Comparison of ENCODE assay signal across 30 cellular contexts in the genomic region with DNA sequence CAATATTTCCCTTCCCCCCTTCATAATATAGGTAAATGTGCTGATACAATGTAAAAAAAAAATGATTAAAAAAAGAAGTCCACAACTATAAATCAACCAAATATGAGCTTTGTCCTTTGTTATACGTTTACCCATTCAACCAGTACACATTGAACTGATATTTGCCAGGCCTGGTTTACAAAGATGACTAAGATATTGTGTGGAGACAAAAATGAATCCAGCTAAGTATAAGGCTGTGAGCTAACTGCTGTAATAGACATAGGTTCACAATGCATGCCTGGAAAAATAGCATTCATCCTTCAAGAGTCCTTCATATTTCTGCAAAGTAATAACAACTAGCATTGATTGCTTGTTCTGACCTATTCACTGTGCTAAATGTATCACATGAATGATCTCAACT. TPM values are rescaled to one million over a fixed set of nuclear protein-coding genes. Genes with fewer than 3 reads are reported as not detected.
"Had no signal": no experiment of that assay in that cellular context is flagged by ENCODE, and none has a peak within 500 bp of the region (broad histone marks: within the 10 kb centered on the region; RNA-seq: fewer than 3 reads in every experiment).

No MANE protein-coding gene starts in this region.

- ATAC-seq: activated naive CD8-positive, alpha-beta T cell treated with anti-CD3 and anti-CD28 coated beads, Interleukin-2, amount 50 U/mL, for 24 hours; foreskin keratinocyte; heart left ventricle; naive thymus-derived CD8-positive, alpha-beta T cell; psoas muscle; stimulated activated naive B cell treated with anti-CD40 and anti-IgM and Interleukin-4, amounts not matched to agents 10 μg/mL and 1 μg/mL and 100 μg/mL, for 72 hours; T-helper 17 cell had no signal

- H3K79me2 ChIP-seq: parathyroid adenoma had no signal

- H3K4me1 Mint-ChIP-seq: endodermal cell, neural crest cell had no signal

- H3K27me3 ChIP-seq: breast epithelium, foreskin keratinocyte, heart left ventricle, sigmoid colon, stomach, thyroid gland, upper lobe of left lung had no signal

- DNase-seq: activated CD4-positive, alpha-beta memory T cell treated with anti-CD3 and anti-CD28 coated beads for 36 hours; activated CD4-positive, alpha-beta T cell treated with anti-CD3 and anti-CD28 coated beads, Interleukin-2, amount 10 ng/mL, durations not matched to agents 24 days and 14 days; activated CD4-positive, CD25-positive, alpha-beta regulatory T cell treated with anti-CD3 and anti-CD28 coated beads, Interleukin-2, amount 50 U/mL, for 72 hours; activated CD8-positive, alpha-beta memory T cell treated with anti-CD3 and anti-CD28 coated beads, Interleukin-2, amount 50 U/mL, for 4 hours; activated gamma-delta T cell; activated naive CD4-positive, alpha-beta T cell treated with anti-CD3 and anti-CD28 coated beads, Interleukin-2, amount 50 U/mL, for 16 hours; activated naive CD8-positive, alpha-beta T cell treated with anti-CD3 and anti-CD28 coated beads, Interleukin-2, amount 50 U/mL, for 24 hours; activated T-cell treated with anti-CD3 and anti-CD28 coated beads, Interleukin-2, amount 50 U/mL, for 1 hour; central memory CD4-positive, alpha-beta T cell; endodermal cell; foreskin keratinocyte; heart left ventricle; hypothalamus; midbrain; naive thymus-derived CD8-positive, alpha-beta T cell; nucleus accumbens; psoas muscle; sigmoid colon; small intestine; stimulated activated naive B cell treated with anti-CD40 and anti-IgM and Interleukin-4, amounts not matched to agents 10 μg/mL and 1 μg/mL and 100 μg/mL, for 72 hours; stomach; T-helper 17 cell; T1000; thyroid gland; upper lobe of left lung; WERI-Rb-1 had no signal

- H3K4me1 ChIP-seq: breast epithelium, heart left ventricle, parathyroid adenoma, psoas muscle, sigmoid colon, stomach, upper lobe of left lung had no signal

- H3K27ac ChIP-seq: breast epithelium, foreskin keratinocyte, heart left ventricle, parathyroid adenoma, psoas muscle, sigmoid colon, stomach, thyroid gland, upper lobe of left lung, WERI-Rb-1 had no signal

- H2AFZ ChIP-seq: parathyroid adenoma had no signal

- H3K36me3 ChIP-seq: breast epithelium, heart left ventricle, sigmoid colon, stomach, thyroid gland, upper lobe of left lung, WERI-Rb-1 had no signal

- H3K4me3 ChIP-seq: breast epithelium, heart left ventricle, psoas muscle, sigmoid colon, stomach, thyroid gland, upper lobe of left lung had no signal

- H3K4me3 Mint-ChIP-seq: activated CD4-positive, alpha-beta memory T cell treated with anti-CD3 and anti-CD28 coated beads for 36 hours; activated CD4-positive, alpha-beta T cell treated with anti-CD3 and anti-CD28 coated beads, Interleukin-2, amount 10 ng/mL, durations not matched to agents 24 days and 14 days; activated naive CD8-positive, alpha-beta T cell treated with anti-CD3 and anti-CD28 coated beads, Interleukin-2, amount 50 U/mL, for 24 hours; endodermal cell; neural crest cell; stimulated activated naive B cell treated with anti-CD40 and anti-IgM and Interleukin-4, amounts not matched to agents 10 μg/mL and 1 μg/mL and 100 μg/mL, for 72 hours; T-helper 17 cell had no signal

- H3K27ac Mint-ChIP-seq: activated CD4-positive, alpha-beta memory T cell treated with anti-CD3 and anti-CD28 coated beads for 36 hours; endodermal cell; stimulated activated naive B cell treated with anti-CD40 and anti-IgM and Interleukin-4, amounts not matched to agents 10 μg/mL and 1 μg/mL and 100 μg/mL, for 72 hours had no signal

- H3K27me3 Mint-ChIP-seq: activated CD4-positive, alpha-beta memory T cell treated with anti-CD3 and anti-CD28 coated beads for 36 hours; activated CD4-positive, alpha-beta T cell treated with anti-CD3 and anti-CD28 coated beads, Interleukin-2, amount 10 ng/mL, durations not matched to agents 24 days and 14 days; activated naive CD8-positive, alpha-beta T cell treated with anti-CD3 and anti-CD28 coated beads, Interleukin-2, amount 50 U/mL, for 24 hours; T-helper 17 cell had no signal

- H3K9ac ChIP-seq: parathyroid adenoma had no signal

- H3K36me3 Mint-ChIP-seq: activated CD4-positive, alpha-beta memory T cell treated with anti-CD3 and anti-CD28 coated beads for 36 hours; stimulated activated naive B cell treated with anti-CD40 and anti-IgM and Interleukin-4, amounts not matched to agents 10 μg/mL and 1 μg/mL and 100 μg/mL, for 72 hours had no signal

- H3K9me3 ChIP-seq: psoas muscle, thyroid gland had no signal

RNA-seq across cellular contexts. Expression of a gene that starts 6.9 kb away (rescaled TPM):
- total RNA-seq: activated CD4-positive, alpha-beta memory T cell treated with anti-CD3 and anti-CD28 coated beads for 36 hours; activated CD4-positive, alpha-beta T cell treated with anti-CD3 and anti-CD28 coated beads, Interleukin-2, amount 10 ng/mL, durations not matched to agents 24 days and 14 days; activated CD8-positive, alpha-beta memory T cell treated with anti-CD3 and anti-CD28 coated beads for 36 hours; breast epithelium; heart left ventricle; naive thymus-derived CD8-positive, alpha-beta T cell; psoas muscle; thyroid gland; upper lobe of left lung had no signal
- polyA plus RNA-seq: heart left ventricle, small intestine had no signal
